ENCODE assay signal across 27 cellular contexts in genomic region chr17:17508641-17509591, GRCh38. TPM values are rescaled to one million over a fixed set of nuclear protein-coding genes. Genes with fewer than 3 reads are reported as not detected.
DNase-seq lines count a peak whose midpoint lies in the region; ATAC-seq and TF ChIP-seq lines count a peak whose summit lies in the region.
"Had no signal": no experiment of that assay in that cellular context is flagged by ENCODE, and none has a peak within 500 bp of the region (broad histone marks: within the 10 kb centered on the region; RNA-seq: fewer than 3 reads in every experiment).

No MANE protein-coding gene starts in this region.

- DNase-seq in RWPE2 (ENCODE audit: low spot score) (peak; percentile 52), endodermal cell (no peak), osteoblast (ENCODE audit: insufficient read length, low spot score, missing footprints) (peak; percentile 60), occipital lobe (lab: John Stamatoyannopoulos, UW) (no peak), NCI-H446 treated with DMSO at 0.1 percent for 48 hours (lab: John Stamatoyannopoulos, UW) (no peak)
- DNase-seq: activated CD8-positive, alpha-beta T cell treated with anti-CD3 and anti-CD28 coated beads, Interleukin-2, amount 10 ng/mL, durations not matched to agents 7 days and 5 days; activated gamma-delta T cell; activated naive CD8-positive, alpha-beta T cell treated with anti-CD3 and anti-CD28 coated beads, Interleukin-2, amount 50 U/mL, for 24 hours; DMS53; effector CD8-positive, alpha-beta T cell; foreskin keratinocyte; immature natural killer cell; MM.1S; NCI-H1417 treated with DMSO at 0.1 percent for 48 hours; NCI-H82; nephron progenitor cell; stimulated activated CD4-positive, alpha-beta T cell treated with anti-CD3 and anti-CD28 coated beads, Interleukin-1b, Interleukin-23, amount 100 ng/mL, for 48 hours; T-helper 9 cell; upper lobe of left lung had no signal

- H3K79me2 ChIP-seq in osteoblast (ENCODE audit: insufficient read depth, low read length) = no peaks in the 10 kb centered on the region
- H3K79me2 ChIP-seq: hepatocyte had no signal

- ATAC-seq in RWPE2 (ENCODE audit: low read depth) = no peak
- no peak for ATAC-seq in GM21529 (IDR thresholded peaks at IDR 0.05; ENCODE audit: unreplicated experiment)
- ATAC-seq in GM18498 (IDR thresholded peaks at IDR 0.05; ENCODE audit: unreplicated experiment) = no peak
- ATAC-seq: activated CD8-positive, alpha-beta T cell treated with anti-CD3 and anti-CD28 coated beads, Interleukin-2, amount 10 ng/mL, durations not matched to agents 7 days and 5 days; activated naive CD8-positive, alpha-beta T cell treated with anti-CD3 and anti-CD28 coated beads, Interleukin-2, amount 50 U/mL, for 24 hours; body of pancreas; esophagus mucosa; foreskin keratinocyte had no signal

- H3K4me1 Mint-ChIP-seq in endodermal cell = no peaks in the 10 kb centered on the region
- H3K4me1 Mint-ChIP-seq: immature natural killer cell had no signal

- TF ChIP-seq CTCF in RWPE2 (IDR thresholded peaks at IDR 0.05; ENCODE audit: poor library complexity, severe bottlenecking) (no peak), endodermal cell (conservative IDR thresholded peaks at IDR 0.05) (no peak), osteoblast (IDR thresholded peaks at IDR 0.05; ENCODE audit: extremely low read depth, low read depth, low read length) (no peak)

- H2AFZ ChIP-seq in osteoblast (ENCODE audit: low read length) = no peak overlapping the region
- H2AFZ ChIP-seq: hepatocyte had no signal

- H3K4me2 ChIP-seq in BLaER1 (peak overlapping the region; percentile 81), osteoblast (ENCODE audit: insufficient read depth, low read length) (no peak overlapping the region)
- H3K4me2 ChIP-seq: A549, hepatocyte had no signal

- H3K27ac ChIP-seq in BLaER1 = peak overlapping the region; percentile 86
- H3K27ac ChIP-seq in RWPE2 (ENCODE audit: poor library complexity, severe bottlenecking) = no peak overlapping the region
- no peak overlapping the region for H3K27ac ChIP-seq in endodermal cell (ENCODE audit: low read depth, low read length)
- H3K27ac ChIP-seq in osteoblast (ENCODE audit: low read depth, low read length) = no peak overlapping the region
- H3K27ac ChIP-seq: body of pancreas, foreskin keratinocyte, hepatocyte, RWPE1, upper lobe of left lung had no signal

- H3K4me3 ChIP-seq in BLaER1 (peak overlapping the region; percentile 33), RWPE2 (ENCODE audit: severe bottlenecking) (no peak overlapping the region), endodermal cell (ENCODE audit: low read length) (no peak overlapping the region), osteoblast (ENCODE audit: insufficient read depth, low read length) (no peak overlapping the region)
- H3K4me3 ChIP-seq: A549, body of pancreas, hepatocyte, upper lobe of left lung had no signal

- no peaks in the 10 kb centered on the region for H4K20me1 ChIP-seq in BLaER1
- no peaks in the 10 kb centered on the region for H4K20me1 ChIP-seq in osteoblast (ENCODE audit: insufficient read depth, low read length)

- H3K9ac ChIP-seq in BLaER1 = peak overlapping the region; percentile 39; the same call in 1 of the 2 replicates
- no peak overlapping the region for H3K9ac ChIP-seq in endodermal cell (ENCODE audit: extremely low read depth, low read length, poor library complexity, severe bottlenecking)

- H3K4me1 ChIP-seq in BLaER1 = peaks cover 100% of the 10 kb centered on the region
- peaks cover 6% of the 10 kb centered on the region for H3K4me1 ChIP-seq in RWPE2 (ENCODE audit: insufficient read depth, poor library complexity, severe bottlenecking)
- H3K4me1 ChIP-seq in endodermal cell (ENCODE audit: control insufficient read depth, insufficient read depth, low read length) = no peaks in the 10 kb centered on the region
- H3K4me1 ChIP-seq in osteoblast (ENCODE audit: insufficient read depth, low read length) = peaks cover 18% of the 10 kb centered on the region
- H3K4me1 ChIP-seq: foreskin keratinocyte had no signal

- H3K36me3 Mint-ChIP-seq in endodermal cell (ENCODE audit: low read depth) = no peaks in the 10 kb centered on the region
- H3K36me3 Mint-ChIP-seq: immature natural killer cell had no signal

- H3K9me3 ChIP-seq in BLaER1 (no peaks in the 10 kb centered on the region), RWPE2 (ENCODE audit: severe bottlenecking) (no peaks in the 10 kb centered on the region), endodermal cell (ENCODE audit: control insufficient read depth, low read length) (no peaks in the 10 kb centered on the region), osteoblast (ENCODE audit: low read depth, low read length) (no peaks in the 10 kb centered on the region)
- H3K9me3 ChIP-seq: A549, body of pancreas, upper lobe of left lung had no signal

- WGBS in endodermal cell (ENCODE audit: insufficient coverage in 1 of 2, insufficient read length in 1 of 2), 2 experiments = 92 to 93% methylated on average over 22 to 33 of the region's 33 CpGs

- H3K27me3 ChIP-seq in BLaER1 (no peaks in the 10 kb centered on the region), RWPE2 (ENCODE audit: insufficient read depth, poor library complexity, severe bottlenecking) (no peaks in the 10 kb centered on the region), endodermal cell (ENCODE audit: control insufficient read depth, insufficient read depth, low read length, poor library complexity, severe bottlenecking) (no peaks in the 10 kb centered on the region), osteoblast (ENCODE audit: insufficient read depth, low read length) (no peaks in the 10 kb centered on the region)
- H3K27me3 ChIP-seq: body of pancreas, hepatocyte, upper lobe of left lung had no signal

- peak overlapping the region; percentile 37 for H3K27ac Mint-ChIP-seq in endodermal cell

- no peaks in the 10 kb centered on the region for H3K9me3 Mint-ChIP-seq in endodermal cell
- H3K9me3 Mint-ChIP-seq: activated naive CD8-positive, alpha-beta T cell treated with anti-CD3 and anti-CD28 coated beads, Interleukin-2, amount 50 U/mL, for 24 hours; immature natural killer cell; nephron progenitor cell had no signal

- H3K4me3 Mint-ChIP-seq in endodermal cell = no peak overlapping the region
- H3K4me3 Mint-ChIP-seq: activated CD8-positive, alpha-beta T cell treated with anti-CD3 and anti-CD28 coated beads, Interleukin-2, amount 10 ng/mL, durations not matched to agents 7 days and 5 days; activated naive CD8-positive, alpha-beta T cell treated with anti-CD3 and anti-CD28 coated beads, Interleukin-2, amount 50 U/mL, for 24 hours; immature natural killer cell; nephron progenitor cell had no signal

- H3K27me3 Mint-ChIP-seq in endodermal cell (ENCODE audit: insufficient read depth) = no peaks in the 10 kb centered on the region
- H3K27me3 Mint-ChIP-seq: activated naive CD8-positive, alpha-beta T cell treated with anti-CD3 and anti-CD28 coated beads, Interleukin-2, amount 50 U/mL, for 24 hours had no signal

- no peaks in the 10 kb centered on the region for H3K36me3 ChIP-seq in BLaER1
- no peaks in the 10 kb centered on the region for H3K36me3 ChIP-seq in RWPE2 (ENCODE audit: low read depth)
- H3K36me3 ChIP-seq in endodermal cell (ENCODE audit: control insufficient read depth, insufficient read depth, low read length) = no peaks in the 10 kb centered on the region
- H3K36me3 ChIP-seq in osteoblast (ENCODE audit: insufficient read depth, low read length) = no peaks in the 10 kb centered on the region
- H3K36me3 ChIP-seq: upper lobe of left lung had no signal

RNA-seq across cellular contexts. Expression of gene RASD1, which starts 12.7 kb away (rescaled TPM):
- 1 to 10 TPM; 1.9 to 2.5 TPM for total RNA-seq in endodermal cell
- polyA plus RNA-seq in endodermal cell (2013, experiment 1 of 2) = 3.0 TPM
- polyA plus RNA-seq in endodermal cell (2013, experiment 2 of 2) = 2.8 TPM
- 13.8 and 14.7 TPM in 2 replicates for total RNA-seq in osteoblast
- 9.2 TPM for total RNA-seq in occipital lobe

RNA-seq across cellular contexts. Expression of gene MED9, which starts 32.1 kb away (rescaled TPM):
- 10 to 100 TPM; 18.4 to 20.5 TPM for total RNA-seq in endodermal cell
- polyA plus RNA-seq in endodermal cell (2013, experiment 1 of 2) = 17.3 TPM
- 18.8 TPM for polyA plus RNA-seq in endodermal cell (2013, experiment 2 of 2)
- total RNA-seq in osteoblast = 15.6 and 17.0 TPM in 2 replicates
- 16.1 TPM for total RNA-seq in occipital lobe

Comparison
In these comparisons a context has a peak if more than half of its experiments do, and no peak if none do; other contexts are left out.
1. DNase-seq: peak in RWPE2 (single experiment) and osteoblast (single experiment); none in endodermal cell (single experiment), occipital lobe (single experiment) and NCI-H446 treated with DMSO at 0.1 percent for 48 hours (single experiment).